Comparison of ENCODE assay signal across 16 cellular contexts in genomic region chr2:64065516-64065915, GRCh38. TPM values are rescaled to one million over a fixed set of nuclear protein-coding genes. Genes with fewer than 3 reads are reported as not detected.
DNase-seq lines count a peak whose midpoint lies in the region; ATAC-seq and TF ChIP-seq lines count a peak whose summit lies in the region.
"Had no signal": no experiment of that assay in that cellular context is flagged by ENCODE, and none has a peak within 500 bp of the region (broad histone marks: within the 10 kb centered on the region; RNA-seq: fewer than 3 reads in every experiment).

No MANE protein-coding gene starts in this region.

- peaks cover 49% of the 10 kb centered on the region for H3K4me1 ChIP-seq in Caco-2
- H3K4me1 ChIP-seq in mesenchymal stem cell (ENCODE audit: control insufficient read depth, insufficient read depth, low read depth, low read length): no peaks in the 10 kb centered on the region
- H3K4me1 ChIP-seq: BLaER1 had no signal

- peak overlapping the region; percentile 35 for H2AK5ac ChIP-seq in mesenchymal stem cell (ENCODE audit: low read length, severe bottlenecking)

- H2BK15ac ChIP-seq in mesenchymal stem cell (ENCODE audit: low read depth, poor library complexity, severe bottlenecking): no peak overlapping the region

- H3K14ac ChIP-seq in mesenchymal stem cell (ENCODE audit: low read length in 2 of 2): no peak overlapping the region

- no peak overlapping the region for H2BK12ac ChIP-seq in mesenchymal stem cell (ENCODE audit: low read length in 2 of 2)

- H3K23ac ChIP-seq in mesenchymal stem cell (ENCODE audit: low read length in 2 of 2): no peak overlapping the region

- H3K4me2 ChIP-seq in mesenchymal stem cell (ENCODE audit: low read length, poor library complexity, severe bottlenecking): no peak overlapping the region
- H3K4me2 ChIP-seq: BLaER1 had no signal

- H3K9me3 Mint-ChIP-seq in Caco-2 (ENCODE audit: unreplicated experiment): no peaks in the 10 kb centered on the region
- no peaks in the 10 kb centered on the region for H3K9me3 Mint-ChIP-seq in activated T-helper 17 cell treated with anti-CD3 and anti-CD28 coated beads, Interleukin-2, amount 50 U/mL, for 72 hours

- DNase-seq in Caco-2 (peak in 1 of 2 experiments; percentile 27), mesenchymal stem cell (no peak), OCI-M2 (lab: John Stamatoyannopoulos, UW; ENCODE audit: unreplicated experiment) (no peak)
- no peak for DNase-seq in stimulated activated naive CD4-positive, alpha-beta T cell treated with Interleukin-2 at 50 U/mL for 16 hours (lab: John Stamatoyannopoulos, UW)
- no peak for DNase-seq in activated CD8-positive, alpha-beta memory T cell treated with anti-CD3 and anti-CD28 coated beads, Interleukin-2, amount 50 U/mL, for 48 hours
- DNase-seq: midbrain, NCI-H2081 treated with DMSO at 0.1 percent for 48 hours, NCI-H524 had no signal

- no TSS peak for BruUV-seq in Caco-2 (replicated peaks; lab: Mats Ljungman, UMichigan)

- H3K4me3 Mint-ChIP-seq in Caco-2 (ENCODE audit: unreplicated experiment): no peak overlapping the region
- H3K4me3 Mint-ChIP-seq in activated T-helper 17 cell treated with anti-CD3 and anti-CD28 coated beads, Interleukin-2, amount 50 U/mL, for 72 hours: no peak overlapping the region

- H3K4me1 Mint-ChIP-seq in Caco-2 (ENCODE audit: low read depth, unreplicated experiment): peaks cover 30% of the 10 kb centered on the region
- H3K4me1 Mint-ChIP-seq in activated T-helper 17 cell treated with anti-CD3 and anti-CD28 coated beads, Interleukin-2, amount 50 U/mL, for 72 hours: peaks cover 13% of the 10 kb centered on the region

- POLR2A ChIA-PET in Caco-2 (lab: Charles Lee): no interaction called here

- H3K4me3 ChIP-seq in Caco-2 (ENCODE audit: low read depth, low read length) (no peak overlapping the region), mesenchymal stem cell (ENCODE audit: insufficient read depth in 1 of 2, low read depth in 1 of 2, low read length in 2 of 2) (no peak overlapping the region)
- H3K4me3 ChIP-seq: BLaER1, sigmoid colon, SK-N-MC had no signal

- no peak overlapping the region for H3K4ac ChIP-seq in mesenchymal stem cell (ENCODE audit: low read depth in 1 of 2, low read length in 2 of 2)

- no peaks in the 10 kb centered on the region for H3K36me3 ChIP-seq in Caco-2 (ENCODE audit: control insufficient read depth, insufficient read depth, low read length)
- H3K36me3 ChIP-seq in mesenchymal stem cell (ENCODE audit: control insufficient read depth in 1 of 2, insufficient read depth in 2 of 2, low read depth in 1 of 2, low read length in 2 of 2): no peaks in the 10 kb centered on the region
- H3K36me3 ChIP-seq: BLaER1, sigmoid colon had no signal

- no peaks in the 10 kb centered on the region for H3K27me3 Mint-ChIP-seq in Caco-2 (ENCODE audit: insufficient read depth, unreplicated experiment)
- H3K27me3 Mint-ChIP-seq in activated T-helper 17 cell treated with anti-CD3 and anti-CD28 coated beads, Interleukin-2, amount 50 U/mL, for 72 hours: no peaks in the 10 kb centered on the region
- H3K27me3 Mint-ChIP-seq: activated CD4-positive, alpha-beta T cell treated with anti-CD3 and anti-CD28 coated beads, Interleukin-2, amount 10 ng/mL, durations not matched to agents 24 days and 14 days had no signal

- peak overlapping the region; percentile 32; the same call in 1 of the 2 replicates for H3K27ac ChIP-seq in C4-2B
- no peak overlapping the region for H3K27ac ChIP-seq in mesenchymal stem cell (ENCODE audit: low read length, poor library complexity, severe bottlenecking)
- H3K27ac ChIP-seq: BLaER1, SK-N-MC had no signal

- no peaks in the 10 kb centered on the region for H3K79me1 ChIP-seq in mesenchymal stem cell (replicated peaks; ENCODE audit: low read length, poor library complexity, severe bottlenecking)

- H3K27ac Mint-ChIP-seq in Caco-2 (ENCODE audit: unreplicated experiment): peak overlapping the region; percentile 9
- H3K27ac Mint-ChIP-seq in activated T-helper 17 cell treated with anti-CD3 and anti-CD28 coated beads, Interleukin-2, amount 50 U/mL, for 72 hours: peak overlapping the region; percentile 42

- intact Hi-C loops in Caco-2 (cut with micrococcal nuclease; ENCODE audit: unreplicated experiment): loop anchor here (2.0 kb wide), 1 partner anchor 21 kb away; no protein-coding TSS in a partner anchor

- H4K8ac ChIP-seq in mesenchymal stem cell (ENCODE audit: low read length): no peak overlapping the region

- H3K9me3 ChIP-seq in Caco-2 (no peaks in the 10 kb centered on the region), mesenchymal stem cell (ENCODE audit: control insufficient read depth, low read length) (no peaks in the 10 kb centered on the region)
- H3K9me3 ChIP-seq: BLaER1, sigmoid colon had no signal

- H2BK5ac ChIP-seq in mesenchymal stem cell (ENCODE audit: low read depth, low read length, poor library complexity, severe bottlenecking): no peak overlapping the region

- ATAC-seq in activated T-helper 17 cell treated with anti-CD3 and anti-CD28 coated beads, Interleukin-2, amount 50 U/mL, for 72 hours (replicated peaks): no peak
- ATAC-seq: HCT116, HepG2 had no signal

- WGBS in mesenchymal stem cell: 88% methylated on average over 6 of the region's 6 CpGs

- no peak overlapping the region for H4K91ac ChIP-seq in mesenchymal stem cell (ENCODE audit: low read length)

- H3K36me3 Mint-ChIP-seq in Caco-2 (ENCODE audit: insufficient read depth, unreplicated experiment): peaks cover 5% of the 10 kb centered on the region
- H3K36me3 Mint-ChIP-seq in activated T-helper 17 cell treated with anti-CD3 and anti-CD28 coated beads, Interleukin-2, amount 50 U/mL, for 72 hours (ENCODE audit: low read depth): no peaks in the 10 kb centered on the region

- H2AFZ ChIP-seq in mesenchymal stem cell (ENCODE audit: low read depth, low read length): no peak overlapping the region

- no peak overlapping the region for H3K18ac ChIP-seq in mesenchymal stem cell (ENCODE audit: low read depth in 1 of 2, low read length in 2 of 2)

- H2BK120ac ChIP-seq in mesenchymal stem cell (ENCODE audit: low read depth, low read length): no peak overlapping the region

- no peaks in the 10 kb centered on the region for H3K27me3 ChIP-seq in Caco-2 (replicated peaks; ENCODE audit: control insufficient read depth, insufficient read depth, low read length)
- no peaks in the 10 kb centered on the region for H3K27me3 ChIP-seq in mesenchymal stem cell (ENCODE audit: control insufficient read depth in 1 of 2, insufficient read depth in 1 of 2, low read length in 2 of 2)
- H3K27me3 ChIP-seq: BLaER1, sigmoid colon had no signal

- CTCF ChIA-PET in Caco-2 (lab: Charles Lee): no interaction called here

- no peak for TF ChIP-seq CTCF in C4-2B (conservative IDR thresholded peaks at IDR 0.05)
- TF ChIP-seq CTCF in Caco-2 (IDR thresholded peaks at IDR 0.05; ENCODE audit: insufficient read depth in 1 of 2, low read depth in 1 of 2, low read length in 1 of 2, severe bottlenecking in 1 of 2, unreplicated experiment in 1 of 2): no peak

- peak overlapping the region; percentile 73 for H3K9ac ChIP-seq in mesenchymal stem cell (ENCODE audit: low read length)
- H3K9ac ChIP-seq: BLaER1 had no signal

RNA-seq across cellular contexts. Expression of gene VPS54, which starts 46.3 kb away (rescaled TPM):
- 27.9 and 28.5 TPM in 2 replicates for total RNA-seq in Caco-2 (2022)
- 10 to 100 TPM in 1 of 2 donors, 1 to 10 TPM in 1; 7.9 to 13.7 TPM for total RNA-seq in activated T-helper 17 cell treated with anti-CD3 and anti-CD28 coated beads, Interleukin-2, amount 50 U/mL, for 72 hours
- polyA plus RNA-seq in mesenchymal stem cell (2013, experiment 1 of 2): 14.1 TPM
- polyA plus RNA-seq in mesenchymal stem cell (2013, experiment 2 of 2): 15.1 TPM
